8 cellular contexts compared by ENCODE assay signal in genomic region chrX:18983711-18984380, GRCh38. TPM values are rescaled to one million over a fixed set of nuclear protein-coding genes. Genes with fewer than 3 reads are reported as not detected.
DNase-seq lines count a peak whose midpoint lies in the region; ATAC-seq, FAIRE-seq and TF ChIP-seq lines count a peak whose summit lies in the region.

PHKA2 (minus strand) TSS chrX:18984114; CDS start chrX:18983932, 182 bp downstream.

- no peaks in the 10 kb centered on the region for H3K36me3 Mint-ChIP-seq in T-cell

- H3K9me3 Mint-ChIP-seq in T-cell = no peaks in the 10 kb centered on the region

- H3K27ac ChIP-seq in kidney (ENCODE audit: low read depth in 2 of 2, low read length in 2 of 2) = peak within 1 kb of the TSS; percentile 86

- H3K27ac Mint-ChIP-seq in T-cell = peak within 1 kb of the TSS; percentile 84 to 92

- peaks cover 6% of the 10 kb centered on the region in 2 donors for H3K4me1 ChIP-seq in kidney (ENCODE audit: control insufficient read depth in 1 of 2, insufficient read depth in 1 of 2, low read depth in 1 of 2, low read length in 2 of 2)

- H3K9ac ChIP-seq in kidney (ENCODE audit: low read length in 2 of 2) = peak within 1 kb of the TSS in 1 of 2 donors; percentile 65

- TF ChIP-seq CTCF in cardiac fibroblast (IDR thresholded peaks at IDR 0.05; ENCODE audit: low read depth, low read length) = no peak
- no peak for TF ChIP-seq CTCF in kidney (IDR thresholded peaks at IDR 0.05; ENCODE audit: borderline replicate concordance, extremely low read depth, insufficient read depth)

- POLR2A ChIA-PET in T-cell (lab: Charles Lee) = no interaction called here

- peaks cover 0 to 5% of the 10 kb centered on the region in 2 donors for H3K27me3 Mint-ChIP-seq in T-cell

- peak within 1 kb of the TSS; percentile 80 to 81 (median 81) for H3K4me3 Mint-ChIP-seq in T-cell

- peaks cover 7 to 31% (median 15%) of the 10 kb centered on the region in 3 donors for H3K4me1 Mint-ChIP-seq in T-cell

- ATAC-seq in GM19395 (IDR thresholded peaks at IDR 0.05; ENCODE audit: unreplicated experiment) = peak; percentile 50
- ATAC-seq in HG03460 (IDR thresholded peaks at IDR 0.05; ENCODE audit: unreplicated experiment) = peak; percentile 55
- ATAC-seq in T-cell (replicated peaks in 1 of 4) = peak; percentile 22 to 35 (median 31)

- peak; percentile 74 for DNase-seq in COLO668 (lab: John Stamatoyannopoulos, UW; ENCODE audit: unreplicated experiment)
- DNase-seq in T-cell = peak in 12 of 34 experiments; percentile 1 to 7 (median 2)
- peak; percentile 58 to 70 for DNase-seq in cardiac fibroblast (ENCODE audit: low read depth in 2 of 2)
- peak; percentile 85 for DNase-seq in kidney
- DNase-seq in stimulated activated CD4-positive, alpha-beta T cell treated with anti-CD3 and anti-CD28 coated beads, Interleukin-12 subunit alpha, Interleukin-12 subunit beta, amount 100 ng/mL, for 48 hours (ENCODE audit: low read depth in 2 of 3, low spot score in 1 of 3) = peak in 2 of 3 donors; percentile 17 to 31
- no peak for DNase-seq in NCI-H2107 treated with DMSO at 0.1 percent for 48 hours (lab: John Stamatoyannopoulos, UW; ENCODE audit: unreplicated experiment)

- H3K36me3 ChIP-seq in kidney (ENCODE audit: control insufficient read depth in 1 of 2, insufficient read depth in 2 of 2, low read length in 2 of 2) = no peaks in the 10 kb centered on the region

- H3K9me3 ChIP-seq in kidney (ENCODE audit: control insufficient read depth in 1 of 2, low read length in 2 of 2) = no peaks in the 10 kb centered on the region

- intact Hi-C loops in kidney (cut with DNase I) = no loop called here

- FAIRE-seq in kidney (lab: Jason Lieb, UNC) = no peak

- H3K4me3 ChIP-seq in cardiac fibroblast (replicated peaks in 1 of 2; ENCODE audit: low read depth in 2 of 2, low read length in 2 of 2) (peak within 1 kb of the TSS; percentile 64 to 68), kidney (ENCODE audit: low read length in 2 of 2) (peak within 1 kb of the TSS; percentile 72 to 82)

- CTCF ChIA-PET in T-cell (lab: Charles Lee) = no interaction called here

RNA-seq across cellular contexts. Expression of gene PHKA2, which starts in this region (rescaled TPM):
- 10 to 100 TPM; 35.0 to 46.0 (median 44.0) TPM for total RNA-seq in T-cell
- 26.3 TPM for total RNA-seq in kidney
- 14.7 TPM for polyA plus RNA-seq in kidney (ENCODE audit: insufficient read depth, low read depth, low replicate concordance)
